ENCODE assay signal across 8 cellular contexts in genomic region chr16:30558789-30559377, GRCh38. TPM values are rescaled to one million over a fixed set of nuclear protein-coding genes. Genes with fewer than 3 reads are reported as not detected.
A peak's percentile ranks its signal among the peaks of the same experiment; 100 is the strongest.
DNase-seq lines count a peak whose midpoint lies in the region; ATAC-seq and TF ChIP-seq lines count a peak whose summit lies in the region.

No MANE protein-coding gene starts in this region.

- peak overlapping the region; percentile 98 for H3K9ac ChIP-seq in neural cell (ENCODE audit: low read length)

- DNase-seq in BJ (ENCODE audit: low read depth), result no peak
- DNase-seq in NB4 (ENCODE audit: low read depth), result no peak
- no peak for DNase-seq in GM10266 (ENCODE audit: extremely low spot score)
- no peak for DNase-seq in SW480 (ENCODE audit: low spot score)
- no peak for DNase-seq in NCI-H345 treated with DMSO at 0.1 percent for 48 hours (lab: John Stamatoyannopoulos, UW; ENCODE audit: unreplicated experiment)

- peaks cover 7% of the 10 kb centered on the region for H3K79me2 ChIP-seq in neural cell (replicated peaks; ENCODE audit: insufficient read depth, low read length)

- H3K4me2 ChIP-seq in neural cell (ENCODE audit: low read length), result peak overlapping the region; percentile 25

- TF ChIP-seq POLR2A in NB4 (IDR thresholded peaks at IDR 0.05; ENCODE audit: extremely low read depth, insufficient read length), result no peak

- TF ChIP-seq RAD21 in neural cell (conservative IDR thresholded peaks at IDR 0.05), result no peak

- TF ChIP-seq CTCF in BJ (IDR thresholded peaks at IDR 0.05; ENCODE audit: insufficient read depth, low read depth, low read length) (no peak), NB4 (IDR thresholded peaks at IDR 0.05; ENCODE audit: low read depth, low read length) (no peak), neural cell (IDR thresholded peaks at IDR 0.05; ENCODE audit: poor library complexity, severe bottlenecking) (no peak), GM10266 (IDR thresholded peaks at IDR 0.05; ENCODE audit: control insufficient read depth, insufficient read depth, low read depth, missing control alignments) (no peak)

- peaks cover 41% of the 10 kb centered on the region for H3K36me3 Mint-ChIP-seq in dendritic cell treated with granulocyte-macrophage colony-stimulating factor and Interleukin-4, amounts not matched to agents 40 ng/mL and 50 ng/mL, for 4 days (ENCODE audit: low read depth)

- H4K20me1 ChIP-seq in neural cell (ENCODE audit: insufficient read depth), result no peaks in the 10 kb centered on the region

- no peaks in the 10 kb centered on the region for H3K9me3 ChIP-seq in neural cell (ENCODE audit: low read length)

- no peak for ATAC-seq in HG03432 (IDR thresholded peaks at IDR 0.05; ENCODE audit: unreplicated experiment)

- H3K9me3 Mint-ChIP-seq in dendritic cell treated with granulocyte-macrophage colony-stimulating factor and Interleukin-4, amounts not matched to agents 40 ng/mL and 50 ng/mL, for 4 days, result no peaks in the 10 kb centered on the region

- POLR2A ChIA-PET in BJ (lab: Charles Lee), result interaction anchor here (0.6 kb wide), 1 partner anchor 487 kb away, joined by 3 read pairs; no protein-coding TSS in a partner anchor

- intact Hi-C loops in dendritic cell treated with granulocyte-macrophage colony-stimulating factor and Interleukin-4, amounts not matched to agents 40 ng/mL and 50 ng/mL, for 4 days (cut with micrococcal nuclease), result no loop called here

- H3K4me3 Mint-ChIP-seq in dendritic cell treated with granulocyte-macrophage colony-stimulating factor and Interleukin-4, amounts not matched to agents 40 ng/mL and 50 ng/mL, for 4 days, result peak overlapping the region; percentile 92

- H3K36me3 ChIP-seq in BJ (ENCODE audit: control insufficient read depth, insufficient read depth, low read length) (peaks cover 11% of the 10 kb centered on the region), neural cell (ENCODE audit: insufficient read depth, low read length) (no peaks in the 10 kb centered on the region)

- TF ChIP-seq EP300 in neural cell (conservative IDR thresholded peaks at IDR 0.05; ENCODE audit: poor library complexity, severe bottlenecking), result no peak

- H3K27ac Mint-ChIP-seq in dendritic cell treated with granulocyte-macrophage colony-stimulating factor and Interleukin-4, amounts not matched to agents 40 ng/mL and 50 ng/mL, for 4 days, result peak overlapping the region; percentile 99

- no peaks in the 10 kb centered on the region for H3K9me2 ChIP-seq in neural cell (ENCODE audit: insufficient read depth, low read length)

- H3K27me3 ChIP-seq in BJ (ENCODE audit: control insufficient read depth, insufficient read depth, low read length), result no peaks in the 10 kb centered on the region
- no peaks in the 10 kb centered on the region for H3K27me3 ChIP-seq in neural cell (ENCODE audit: insufficient read depth, low read depth, low read length)

- H3K27me3 Mint-ChIP-seq in dendritic cell treated with granulocyte-macrophage colony-stimulating factor and Interleukin-4, amounts not matched to agents 40 ng/mL and 50 ng/mL, for 4 days, result no peaks in the 10 kb centered on the region

- H3K4me3 ChIP-seq in BJ (ENCODE audit: low read depth, low read length) (peak overlapping the region; percentile 10), NB4 (ENCODE audit: low read depth, low read length) (peak overlapping the region; percentile 38), neural cell (ENCODE audit: low read length) (peak overlapping the region; percentile 89)

- peak overlapping the region; percentile 89 for H2AFZ ChIP-seq in neural cell (ENCODE audit: low read depth, low read length)

- CTCF ChIA-PET in BJ (lab: Yijun Ruan, JAX), result interaction anchor here (1.4 to 2.2 kb wide), 4 partner anchors 13 to 129 kb away, joined by 4 to 9 read pairs (median 6); partner anchors contain the start of genes DCTPP1 and ZNF747

- H3F3A ChIP-seq in neural cell (ENCODE audit: insufficient read depth, low read length, poor library complexity, severe bottlenecking), result no peaks in the 10 kb centered on the region

- H3K27ac ChIP-seq in neural cell (ENCODE audit: low read length), result peak overlapping the region; percentile 97

- peaks cover 61% of the 10 kb centered on the region for H3K4me1 Mint-ChIP-seq in dendritic cell treated with granulocyte-macrophage colony-stimulating factor and Interleukin-4, amounts not matched to agents 40 ng/mL and 50 ng/mL, for 4 days (ENCODE audit: low read depth)

TF ChIP-seq in neural cell, 6 proteins besides CTCF, POLR2A, EP300 and RAD21:
- no peak for TF ChIP-seq REST (IDR thresholded peaks at IDR 0.05; ENCODE audit: borderline replicate concordance)
- TF ChIP-seq SMC3 (conservative IDR thresholded peaks at IDR 0.05; ENCODE audit: poor library complexity), result no peak
- TF ChIP-seq POLR2AphosphoS5 (IDR thresholded peaks at IDR 0.05), result no peak
- TF ChIP-seq TAF1 (IDR thresholded peaks at IDR 0.05; ENCODE audit: low read depth), result no peak
- TF ChIP-seq MXI1 (conservative IDR thresholded peaks at IDR 0.05; ENCODE audit: poor library complexity, severe bottlenecking), result no peak
- no peak for TF ChIP-seq EZH2 (IDR thresholded peaks at IDR 0.05; ENCODE audit: borderline replicate concordance, insufficient read depth, low read length, poor library complexity, severe bottlenecking)

RNA-seq across cellular contexts. Expression of gene ZNF764, which starts 0.7 kb away (rescaled TPM):
- polyA plus RNA-seq in BJ (2011; rRNA removed), result 2.3 and 2.6 TPM in 2 replicates
- polyA minus RNA-seq in BJ (2011; rRNA and poly(A)+ RNA removed), result 1.8 and 2.0 TPM in 2 replicates
- polyA plus RNA-seq in neural cell, result 10.5 and 14.9 TPM in 2 replicates
- polyA minus RNA-seq in neural cell, result 26.3 and 28.1 TPM in 2 replicates

RNA-seq across cellular contexts. Expression of gene ZNF688, which starts 12.6 kb away (rescaled TPM):
- polyA plus RNA-seq in BJ (2011; rRNA removed) (6.3 and 8.8 TPM in 2 replicates), neural cell (26.9 and 28.4 TPM in 2 replicates)
- 1.2 and 2.1 TPM in 2 replicates for polyA minus RNA-seq in BJ (2011; rRNA and poly(A)+ RNA removed)
- polyA minus RNA-seq in neural cell, result 12.4 and 13.8 TPM in 2 replicates

RNA-seq across cellular contexts. Expression of gene ZNF747, which starts 24.2 kb away (rescaled TPM):
- polyA plus RNA-seq in BJ (2011; rRNA removed), result 5.5 and 6.4 TPM in 2 replicates
- 3.8 and 4.9 TPM in 2 replicates for polyA minus RNA-seq in BJ (2011; rRNA and poly(A)+ RNA removed)
- 5.7 and 8.4 TPM in 2 replicates for polyA plus RNA-seq in neural cell
- polyA minus RNA-seq in neural cell, result 8.8 and 10.2 TPM in 2 replicates

RNA-seq across cellular contexts. Expression of gene ZNF785, which starts 26.6 kb away (rescaled TPM):
- polyA plus RNA-seq in BJ (2011; rRNA removed) (6.6 TPM in 2 replicates), neural cell (26.4 and 44.1 TPM in 2 replicates)
- 4.4 and 5.4 TPM in 2 replicates for polyA minus RNA-seq in BJ (2011; rRNA and poly(A)+ RNA removed)
- 39.5 and 44.6 TPM in 2 replicates for polyA minus RNA-seq in neural cell

RNA-seq across cellular contexts. Expression of gene ZNF768, which starts 32.5 kb away (rescaled TPM):
- polyA plus RNA-seq in BJ (2011; rRNA removed) (14.0 and 17.2 TPM in 2 replicates), neural cell (54.4 and 56.5 TPM in 2 replicates)
- 7.1 and 11.4 TPM in 2 replicates for polyA minus RNA-seq in BJ (2011; rRNA and poly(A)+ RNA removed)
- polyA minus RNA-seq in neural cell, result 48.6 and 59.9 TPM in 2 replicates

Comparison
In these comparisons a context has a peak if more than half of its experiments do, and no peak if none do; other contexts are left out.
1. H3K4me3 ChIP-seq: peak in every context shown above with its lines; median percentile 89 in neural cell; 38 in NB4; 10 in BJ.